ENCODE assay signal across 15 cellular contexts in the genomic region with DNA sequence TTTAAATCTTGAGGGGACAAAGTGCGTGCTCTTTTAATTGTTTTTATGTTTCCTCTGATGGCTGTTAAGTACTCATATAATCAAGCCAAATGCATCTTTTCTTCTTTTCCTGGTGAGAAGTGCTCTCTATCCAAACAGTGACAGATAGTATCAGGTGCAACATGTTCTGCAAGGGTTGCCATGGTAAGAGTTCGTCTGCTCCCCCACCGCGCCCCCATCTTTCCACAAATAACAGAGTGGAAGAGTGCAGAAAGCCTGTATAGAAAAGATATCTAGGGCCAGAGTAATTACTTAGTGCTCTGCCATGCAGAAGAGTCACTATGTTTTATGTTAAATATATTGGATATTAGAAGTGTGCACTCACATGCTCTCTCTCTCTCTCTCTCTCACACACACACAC.
"Had no signal": no experiment of that assay in that cellular context is flagged by ENCODE, and none has a peak within 500 bp of the region (broad histone marks: within the 10 kb centered on the region; RNA-seq: fewer than 3 reads in every experiment).

No MANE protein-coding gene starts in this region.

- DNase-seq: effector memory CD8-positive, alpha-beta T cell; kidney; left lung; mesenchymal stem cell; mucosa of descending colon; naive B cell; stimulated activated CD4-positive, alpha-beta T cell treated with anti-CD3 and anti-CD28 coated beads, Interleukin-12 subunit alpha, Interleukin-12 subunit beta, amount 100 ng/mL, for 4 hours; stimulated activated CD4-positive, alpha-beta T cell treated with anti-CD3 and anti-CD28 coated beads, Interleukin-1b, Interleukin-23, amount 100 ng/mL, for 48 hours; stimulated activated CD4-positive, alpha-beta T cell treated with anti-CD3 and anti-CD28 coated beads, Interleukin-4, amount 100 ng/mL, for 1 hour; stimulated activated CD8-positive, alpha-beta memory T cell treated with anti-CD3 and anti-CD28 coated beads, Interleukin-4, amount 100 ng/mL, for 48 hours; stimulated activated naive CD4-positive, alpha-beta T cell; stimulated activated naive CD8-positive, alpha-beta T cell treated with anti-CD3 and anti-CD28 coated beads, Interleukin-15, amount 100 ng/mL, for 72 hours; transverse colon; upper lobe of right lung; uterus had no signal
